ENCODE assay signal across 1 cellular context in the genomic region with DNA sequence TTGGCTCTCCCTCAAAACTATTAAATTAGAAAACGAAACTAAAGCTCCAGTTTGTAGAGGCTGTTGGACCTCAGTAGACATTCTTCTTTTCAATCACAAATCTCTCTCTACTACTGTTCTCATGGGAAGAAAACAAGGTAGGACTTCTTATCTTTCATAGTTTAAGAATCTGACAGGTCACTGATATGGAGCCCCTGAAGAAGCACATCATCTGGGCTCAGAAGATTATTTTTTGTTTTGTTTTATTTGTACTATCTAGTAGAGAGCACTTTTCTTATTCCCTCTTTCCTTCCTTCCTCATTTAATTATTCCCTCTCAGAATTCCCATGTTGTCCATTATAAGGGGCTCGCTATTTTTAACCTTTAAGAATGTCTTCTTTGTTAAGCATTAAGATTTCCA.
TF ChIP-seq lines count a peak whose summit lies in the region.

No MANE protein-coding gene starts in this region.

TF ChIP-seq in HepG2, 621 proteins besides CTCF, POLR2A, EP300 and RAD21:
- no peak for TF ChIP-seq CBX1 (IDR thresholded peaks at IDR 0.05; ENCODE audit: low read depth)
- no peak for TF ChIP-seq ZNF709 (CRISPR knock-in tag; IDR thresholded peaks at IDR 0.05)
- TF ChIP-seq ZNF367 (CRISPR knock-in tag; IDR thresholded peaks at IDR 0.05; ENCODE audit: borderline replicate concordance): no peak
- no peak for TF ChIP-seq HOXA3 (CRISPR knock-in tag; IDR thresholded peaks at IDR 0.05)
- TF ChIP-seq, protein P1, sequence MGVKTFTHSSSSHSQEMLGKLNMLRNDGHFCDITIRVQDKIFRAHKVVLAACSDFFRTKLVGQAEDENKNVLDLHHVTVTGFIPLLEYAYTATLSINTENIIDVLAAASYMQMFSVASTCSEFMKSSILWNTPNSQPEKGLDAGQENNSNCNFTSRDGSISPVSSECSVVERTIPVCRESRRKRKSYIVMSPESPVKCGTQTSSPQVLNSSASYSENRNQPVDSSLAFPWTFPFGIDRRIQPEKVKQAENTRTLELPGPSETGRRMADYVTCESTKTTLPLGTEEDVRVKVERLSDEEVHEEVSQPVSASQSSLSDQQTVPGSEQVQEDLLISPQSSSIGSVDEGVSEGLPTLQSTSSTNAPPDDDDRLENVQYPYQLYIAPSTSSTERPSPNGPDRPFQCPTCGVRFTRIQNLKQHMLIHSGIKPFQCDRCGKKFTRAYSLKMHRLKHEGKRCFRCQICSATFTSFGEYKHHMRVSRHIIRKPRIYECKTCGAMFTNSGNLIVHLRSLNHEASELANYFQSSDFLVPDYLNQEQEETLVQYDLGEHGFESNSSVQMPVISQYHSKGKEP (CRISPR knock-in tag; IDR thresholded peaks at IDR 0.05): no peak
- no peak for TF ChIP-seq POLR2AphosphoS2 (IDR thresholded peaks at IDR 0.05; ENCODE audit: low read depth, low read length)
- TF ChIP-seq KDM5B (CRISPR knock-in tag; IDR thresholded peaks at IDR 0.05; ENCODE audit: borderline replicate concordance): no peak
- no peak for TF ChIP-seq ZNF101 (CRISPR knock-in tag; IDR thresholded peaks at IDR 0.05; ENCODE audit: borderline replicate concordance, low read depth)
- no peak for TF ChIP-seq ZSCAN12 (CRISPR knock-in tag; IDR thresholded peaks at IDR 0.05)
- TF ChIP-seq, protein P2, sequence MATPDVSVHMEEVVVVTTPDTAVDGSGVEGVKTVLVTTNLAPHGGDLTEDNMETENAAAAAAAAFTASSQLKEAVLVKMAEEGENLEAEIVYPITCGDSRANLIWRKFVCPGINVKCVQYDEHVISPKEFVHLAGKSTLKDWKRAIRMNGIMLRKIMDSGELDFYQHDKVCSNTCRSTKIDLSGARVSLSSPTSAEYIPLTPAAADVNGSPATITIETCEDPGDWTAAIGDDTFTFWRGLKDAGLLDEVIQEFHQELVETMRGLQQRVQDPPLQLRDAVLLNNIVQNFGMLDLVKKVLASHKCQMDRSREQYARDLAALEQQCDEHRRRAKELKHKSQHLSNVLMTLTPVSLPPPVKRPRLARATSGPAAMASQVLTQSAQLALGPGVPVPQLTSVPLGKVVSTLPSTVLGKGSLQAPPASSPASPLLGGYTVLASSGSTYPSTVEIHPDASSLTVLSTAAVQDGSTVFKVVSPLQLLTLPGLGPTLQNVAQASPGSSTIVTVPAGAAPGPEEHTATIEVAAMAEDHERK (CRISPR knock-in tag; IDR thresholded peaks at IDR 0.05; ENCODE audit: low read depth): no peak
- TF ChIP-seq FOXM1 (CRISPR knock-in tag; IDR thresholded peaks at IDR 0.05): no peak
- TF ChIP-seq MTF2 (CRISPR knock-in tag; IDR thresholded peaks at IDR 0.05; ENCODE audit: borderline replicate concordance): no peak
- TF ChIP-seq HNF4A (CRISPR knock-in tag; IDR thresholded peaks at IDR 0.05): no peak
- TF ChIP-seq ZSCAN20 (CRISPR knock-in tag; IDR thresholded peaks at IDR 0.05; ENCODE audit: borderline replicate concordance): no peak
- TF ChIP-seq MXI1 (IDR thresholded peaks at IDR 0.05; ENCODE audit: borderline replicate concordance, low read depth, low read length): no peak
- TF ChIP-seq ESRRA (CRISPR knock-in tag; IDR thresholded peaks at IDR 0.05; ENCODE audit: low read depth): no peak
- TF ChIP-seq TEAD2 (CRISPR knock-in tag; IDR thresholded peaks at IDR 0.05): no peak
- no peak for TF ChIP-seq POLR2G (IDR thresholded peaks at IDR 0.05; ENCODE audit: low read depth, low read length)
- TF ChIP-seq KLF9 (CRISPR knock-in tag; IDR thresholded peaks at IDR 0.05; ENCODE audit: low read depth): no peak
